ENCODE assay signal across 11 cellular contexts in the genomic region with DNA sequence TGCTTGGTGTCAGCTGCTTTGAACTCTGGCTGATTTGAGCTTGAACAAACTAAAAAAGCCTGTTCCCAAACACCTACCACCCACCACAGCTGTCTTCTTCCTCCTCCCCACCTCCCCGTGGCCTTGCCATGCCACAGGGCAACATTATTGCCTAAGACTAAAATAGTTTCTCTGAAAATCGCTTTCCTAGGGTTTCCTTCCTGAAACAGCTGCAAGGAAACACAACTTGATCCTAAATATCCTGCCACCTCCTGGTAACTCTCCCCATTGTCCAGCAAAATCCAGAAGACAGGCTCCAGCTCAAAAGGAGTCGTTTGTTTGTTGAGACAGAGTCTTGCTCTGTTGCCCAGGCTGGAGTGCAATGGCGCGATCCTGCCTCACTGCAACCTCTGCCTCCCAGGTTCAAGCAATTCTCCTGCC.
DNase-seq lines count a peak whose midpoint lies in the region; ATAC-seq and TF ChIP-seq lines count a peak whose summit lies in the region.
"Had no signal": no experiment of that assay in that cellular context is flagged by ENCODE, and none has a peak within 500 bp of the region (broad histone marks: within the 10 kb centered on the region; RNA-seq: fewer than 3 reads in every experiment).

No MANE protein-coding gene starts in this region.

- peaks cover 13% of the 10 kb centered on the region for H3K36me3 Mint-ChIP-seq in nephron (ENCODE audit: low read depth)

- intact Hi-C loops in A673 (cut with micrococcal nuclease; ENCODE audit: unreplicated experiment), result loop anchor here (1.0 kb wide), 1 partner anchor 245 kb away; no protein-coding TSS in a partner anchor

- no peaks in the 10 kb centered on the region for H3K36me3 ChIP-seq in A673 (ENCODE audit: insufficient read depth, low read length, poor library complexity, severe bottlenecking)
- H3K36me3 ChIP-seq: upper lobe of right lung had no signal

- CTCF ChIA-PET in A673 (lab: Charles Lee), result no interaction called here

- peak; percentile 8 for TF ChIP-seq CTCF in fibroblast of mammary gland (conservative IDR thresholded peaks at IDR 0.05; ENCODE audit: control insufficient read depth, insufficient read depth, low read depth, low read length)
- peak in 1 of 3 experiments; percentile 21 for TF ChIP-seq CTCF in nephron (IDR thresholded peaks at IDR 0.05; ENCODE audit: unreplicated experiment in 3 of 3)
- no peak for TF ChIP-seq CTCF in A673 (conservative IDR thresholded peaks at IDR 0.05; ENCODE audit: low read depth, low read length)

- H3K4me3 ChIP-seq in fibroblast of mammary gland (ENCODE audit: control insufficient read depth, low read depth, low read length), result no peak overlapping the region
- H3K4me3 ChIP-seq in A673 (ENCODE audit: low read depth, low read length, poor library complexity, severe bottlenecking), result no peak overlapping the region
- H3K4me3 ChIP-seq: upper lobe of right lung had no signal

- H3K27ac Mint-ChIP-seq in nephron, result peak overlapping the region; percentile 57 to 77 (median 73)
- H3K27ac Mint-ChIP-seq in stimulated activated naive CD8-positive, alpha-beta T cell treated with anti-CD3 and anti-CD28 coated beads, Interleukin-15, amount 100 ng/mL, for 72 hours, result no peak overlapping the region
- H3K27ac Mint-ChIP-seq: activated T-helper 17 cell treated with anti-CD3 and anti-CD28 coated beads, Interleukin-2, amount 50 U/mL, for 72 hours had no signal

- no TSS peak for BruUV-seq in A673 (replicated peaks; lab: Mats Ljungman, UMichigan)

- no peaks in the 10 kb centered on the region for H3K9me3 ChIP-seq in A673 (ENCODE audit: low read depth, low read length, poor library complexity, severe bottlenecking)
- H3K9me3 ChIP-seq: upper lobe of right lung had no signal

- H3K9me3 Mint-ChIP-seq in nephron, result no peaks in the 10 kb centered on the region
- H3K9me3 Mint-ChIP-seq in stimulated activated naive CD8-positive, alpha-beta T cell treated with anti-CD3 and anti-CD28 coated beads, Interleukin-15, amount 100 ng/mL, for 72 hours, result no peaks in the 10 kb centered on the region
- H3K9me3 Mint-ChIP-seq: activated T-helper 17 cell treated with anti-CD3 and anti-CD28 coated beads, Interleukin-2, amount 50 U/mL, for 72 hours had no signal

- ATAC-seq in HG02798 (IDR thresholded peaks at IDR 0.05; ENCODE audit: poor library complexity, unreplicated experiment), result no peak
- ATAC-seq in stimulated activated naive CD8-positive, alpha-beta T cell treated with anti-CD3 and anti-CD28 coated beads, Interleukin-15, amount 100 ng/mL, for 72 hours, result no peak

- no peak overlapping the region for H3K4me3 Mint-ChIP-seq in nephron
- H3K4me3 Mint-ChIP-seq in stimulated activated naive CD8-positive, alpha-beta T cell treated with anti-CD3 and anti-CD28 coated beads, Interleukin-15, amount 100 ng/mL, for 72 hours, result no peak overlapping the region
- H3K4me3 Mint-ChIP-seq: activated T-helper 17 cell treated with anti-CD3 and anti-CD28 coated beads, Interleukin-2, amount 50 U/mL, for 72 hours had no signal

- H3K4me1 Mint-ChIP-seq in nephron, result peaks cover 86% of the 10 kb centered on the region
- no peaks in the 10 kb centered on the region for H3K4me1 Mint-ChIP-seq in stimulated activated naive CD8-positive, alpha-beta T cell treated with anti-CD3 and anti-CD28 coated beads, Interleukin-15, amount 100 ng/mL, for 72 hours
- H3K4me1 Mint-ChIP-seq: activated T-helper 17 cell treated with anti-CD3 and anti-CD28 coated beads, Interleukin-2, amount 50 U/mL, for 72 hours had no signal

- H3K4me1 ChIP-seq in A673 (ENCODE audit: insufficient read depth, low read length, poor library complexity, severe bottlenecking), result no peaks in the 10 kb centered on the region

- POLR2A ChIA-PET in A673 (lab: Charles Lee; ENCODE audit: low non-redundant PET), result no interaction called here

- H3K27me3 ChIP-seq in A673 (replicated peaks; ENCODE audit: insufficient read depth, low read depth, low read length, poor library complexity), result no peaks in the 10 kb centered on the region
- H3K27me3 ChIP-seq: upper lobe of right lung had no signal

- DNase-seq in AG20443 (ENCODE audit: low spot score), result peak; percentile 35
- peak; percentile 36 for DNase-seq in NCI-H226
- peak; percentile 20 for DNase-seq in fibroblast of mammary gland (ENCODE audit: low read depth)
- DNase-seq in NCI-H446 (lab: John Stamatoyannopoulos, UW), result no peak
- DNase-seq in A673 (ENCODE audit: low spot score), result no peak
- DNase-seq in stimulated activated naive CD8-positive, alpha-beta T cell treated with anti-CD3 and anti-CD28 coated beads, Interleukin-15, amount 100 ng/mL, for 72 hours, result no peak
- DNase-seq: upper lobe of right lung had no signal

- peaks cover 4% of the 10 kb centered on the region for H3K27me3 Mint-ChIP-seq in nephron (ENCODE audit: low read depth)
- peaks cover 23% of the 10 kb centered on the region for H3K27me3 Mint-ChIP-seq in stimulated activated naive CD8-positive, alpha-beta T cell treated with anti-CD3 and anti-CD28 coated beads, Interleukin-15, amount 100 ng/mL, for 72 hours

- H3K27ac ChIP-seq in A673 (ENCODE audit: low read depth, low read length, poor library complexity, severe bottlenecking), result no peak overlapping the region
- H3K27ac ChIP-seq: RWPE1, upper lobe of right lung had no signal

Comparison
In these comparisons a context has a peak if more than half of its experiments do, and no peak if none do; other contexts are left out.
1. DNase-seq: peak in AG20443 (single experiment), NCI-H226 (single experiment) and fibroblast of mammary gland (single experiment); none in NCI-H446 (0 of 2), A673 (single experiment) and stimulated activated naive CD8-positive, alpha-beta T cell treated with anti-CD3 and anti-CD28 coated beads, Interleukin-15, amount 100 ng/mL, for 72 hours (0 of 2).
2. H3K27ac Mint-ChIP-seq: peak in nephron (3 of 3); none in stimulated activated naive CD8-positive, alpha-beta T cell treated with anti-CD3 and anti-CD28 coated beads, Interleukin-15, amount 100 ng/mL, for 72 hours (0 of 2).